1 cellular context compared by ENCODE assay signal in the genomic region with DNA sequence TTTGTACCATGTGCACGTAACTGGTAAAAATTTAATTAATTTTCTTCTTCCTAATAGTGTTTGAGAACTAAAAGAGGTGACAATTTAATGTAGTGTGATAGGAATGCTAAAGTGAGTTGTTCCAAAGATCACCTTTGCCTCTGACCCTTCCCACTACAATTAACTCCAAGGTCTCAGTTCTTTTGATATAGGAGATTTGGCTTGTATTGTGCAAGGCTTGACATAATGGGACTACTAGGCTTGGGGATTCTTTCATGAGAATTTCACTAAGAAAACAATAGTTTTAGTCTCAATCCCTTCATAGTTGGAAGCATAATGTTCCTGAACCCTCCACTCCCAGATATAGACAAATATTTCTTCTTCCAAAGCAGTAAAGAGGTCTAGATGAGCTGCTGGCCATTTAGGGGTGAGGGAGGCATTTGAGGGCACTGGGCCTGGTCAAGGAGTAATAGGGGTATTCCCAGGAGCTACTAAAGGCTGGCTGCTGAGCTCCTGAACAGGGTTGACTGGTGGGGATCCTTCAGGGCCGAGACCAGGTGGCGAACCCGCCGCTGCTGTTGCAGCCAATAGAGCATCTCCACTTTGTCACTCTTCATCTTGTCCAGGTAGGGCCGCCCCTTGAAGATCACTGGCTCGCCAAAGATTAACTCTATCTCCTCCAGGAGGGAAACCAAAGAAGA.
TF ChIP-seq lines count a peak whose summit lies in the region.

No MANE protein-coding gene starts in this region.

TF ChIP-seq in HepG2, 621 proteins besides CTCF, POLR2A, EP300 and RAD21 (continues in another document):
- TF ChIP-seq KDM1A (CRISPR knock-in tag; IDR thresholded peaks at IDR 0.05) (no peak), CEBPB (IDR thresholded peaks at IDR 0.05; ENCODE audit: borderline replicate concordance, low read depth, low read length) (peak; percentile 63; the same call in 1 of the 2 replicates), ZFX (CRISPR knock-in tag; IDR thresholded peaks at IDR 0.05; ENCODE audit: low read depth) (no peak), SATB2 (CRISPR knock-in tag; IDR thresholded peaks at IDR 0.05) (no peak), RCOR2 (CRISPR knock-in tag; IDR thresholded peaks at IDR 0.05) (no peak), ZNF614 (CRISPR knock-in tag; IDR thresholded peaks at IDR 0.05; ENCODE audit: borderline replicate concordance) (0 out of 2 replicates have a peak, but pooled peaks have one; percentile 17), ETV6 (CRISPR knock-in tag; conservative IDR thresholded peaks at IDR 0.05) (no peak), ZBTB42 (CRISPR knock-in tag; IDR thresholded peaks at IDR 0.05) (no peak), FOXC1 (CRISPR knock-in tag; IDR thresholded peaks at IDR 0.05; ENCODE audit: borderline replicate concordance) (no peak), BCL6 (CRISPR knock-in tag; IDR thresholded peaks at IDR 0.05) (0 out of 2 replicates have a peak, but pooled peaks have one; percentile 44), ZSCAN21 (CRISPR knock-in tag; IDR thresholded peaks at IDR 0.05; ENCODE audit: borderline replicate concordance) (no peak), ZNF652 (CRISPR knock-in tag; IDR thresholded peaks at IDR 0.05; ENCODE audit: borderline replicate concordance, low read depth) (0 out of 2 replicates have a peak, but pooled peaks have one; percentile 15), GATAD2A (CRISPR knock-in tag; IDR thresholded peaks at IDR 0.05) (0 out of 2 replicates have a peak, but pooled peaks have one; percentile 16), AGO2 (optimal IDR thresholded peaks at IDR 0.05; ENCODE audit: low read depth, low read length) (no peak), HDAC6 (IDR thresholded peaks at IDR 0.05; ENCODE audit: low read depth, low read length) (no peak), TCF7L2 (IDR thresholded peaks at IDR 0.05; ENCODE audit: low read depth, low read length) (no peak), FOXP1 (IDR thresholded peaks at IDR 0.05) (no peak), FOXP1 (CRISPR knock-in tag; IDR thresholded peaks at IDR 0.05) (no peak), CEBPG (CRISPR knock-in tag; IDR thresholded peaks at IDR 0.05) (peak; percentile 79), SMAD9 (CRISPR knock-in tag; IDR thresholded peaks at IDR 0.05) (no peak), JARID2 (CRISPR knock-in tag; IDR thresholded peaks at IDR 0.05; ENCODE audit: insufficient replicate concordance) (no peak), HDAC2 (CRISPR knock-in tag; IDR thresholded peaks at IDR 0.05) (peak; percentile 28; the same call in 1 of the 2 replicates), NR2F6 (IDR thresholded peaks at IDR 0.05) (peak; percentile 62), NR2F6 (CRISPR knock-in tag; IDR thresholded peaks at IDR 0.05) (peak; percentile 62), SIX4 (CRISPR knock-in tag; IDR thresholded peaks at IDR 0.05) (peak; percentile 82), ZFP36 (IDR thresholded peaks at IDR 0.05; ENCODE audit: borderline replicate concordance, low read depth, low read length, partially characterized antibody) (no peak), ZNF326 (CRISPR knock-in tag; IDR thresholded peaks at IDR 0.05; ENCODE audit: borderline replicate concordance) (no peak), ZNF775 (CRISPR knock-in tag; IDR thresholded peaks at IDR 0.05; ENCODE audit: borderline replicate concordance) (no peak), PPARG (CRISPR knock-in tag; conservative IDR thresholded peaks at IDR 0.05) (0 out of 2 replicates have a peak, but pooled peaks have one; percentile 32), ZBTB38 (CRISPR knock-in tag; IDR thresholded peaks at IDR 0.05) (0 out of 2 replicates have a peak, but pooled peaks have one; percentile 20)
- TF ChIP-seq, protein P1, sequence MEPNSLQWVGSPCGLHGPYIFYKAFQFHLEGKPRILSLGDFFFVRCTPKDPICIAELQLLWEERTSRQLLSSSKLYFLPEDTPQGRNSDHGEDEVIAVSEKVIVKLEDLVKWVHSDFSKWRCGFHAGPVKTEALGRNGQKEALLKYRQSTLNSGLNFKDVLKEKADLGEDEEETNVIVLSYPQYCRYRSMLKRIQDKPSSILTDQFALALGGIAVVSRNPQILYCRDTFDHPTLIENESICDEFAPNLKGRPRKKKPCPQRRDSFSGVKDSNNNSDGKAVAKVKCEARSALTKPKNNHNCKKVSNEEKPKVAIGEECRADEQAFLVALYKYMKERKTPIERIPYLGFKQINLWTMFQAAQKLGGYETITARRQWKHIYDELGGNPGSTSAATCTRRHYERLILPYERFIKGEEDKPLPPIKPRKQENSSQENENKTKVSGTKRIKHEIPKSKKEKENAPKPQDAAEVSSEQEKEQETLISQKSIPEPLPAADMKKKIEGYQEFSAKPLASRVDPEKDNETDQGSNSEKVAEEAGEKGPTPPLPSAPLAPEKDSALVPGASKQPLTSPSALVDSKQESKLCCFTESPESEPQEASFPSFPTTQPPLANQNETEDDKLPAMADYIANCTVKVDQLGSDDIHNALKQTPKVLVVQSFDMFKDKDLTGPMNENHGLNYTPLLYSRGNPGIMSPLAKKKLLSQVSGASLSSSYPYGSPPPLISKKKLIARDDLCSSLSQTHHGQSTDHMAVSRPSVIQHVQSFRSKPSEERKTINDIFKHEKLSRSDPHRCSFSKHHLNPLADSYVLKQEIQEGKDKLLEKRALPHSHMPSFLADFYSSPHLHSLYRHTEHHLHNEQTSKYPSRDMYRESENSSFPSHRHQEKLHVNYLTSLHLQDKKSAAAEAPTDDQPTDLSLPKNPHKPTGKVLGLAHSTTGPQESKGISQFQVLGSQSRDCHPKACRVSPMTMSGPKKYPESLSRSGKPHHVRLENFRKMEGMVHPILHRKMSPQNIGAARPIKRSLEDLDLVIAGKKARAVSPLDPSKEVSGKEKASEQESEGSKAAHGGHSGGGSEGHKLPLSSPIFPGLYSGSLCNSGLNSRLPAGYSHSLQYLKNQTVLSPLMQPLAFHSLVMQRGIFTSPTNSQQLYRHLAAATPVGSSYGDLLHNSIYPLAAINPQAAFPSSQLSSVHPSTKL (CRISPR knock-in tag; IDR thresholded peaks at IDR 0.05): peak; percentile 47; the same call in 1 of the 2 replicates
- TF ChIP-seq, protein P2, sequence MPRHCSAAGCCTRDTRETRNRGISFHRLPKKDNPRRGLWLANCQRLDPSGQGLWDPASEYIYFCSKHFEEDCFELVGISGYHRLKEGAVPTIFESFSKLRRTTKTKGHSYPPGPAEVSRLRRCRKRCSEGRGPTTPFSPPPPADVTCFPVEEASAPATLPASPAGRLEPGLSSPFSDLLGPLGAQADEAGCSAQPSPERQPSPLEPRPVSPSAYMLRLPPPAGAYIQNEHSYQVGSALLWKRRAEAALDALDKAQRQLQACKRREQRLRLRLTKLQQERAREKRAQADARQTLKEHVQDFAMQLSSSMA (CRISPR knock-in tag; IDR thresholded peaks at IDR 0.05): no peak
- TF ChIP-seq, protein P3, sequence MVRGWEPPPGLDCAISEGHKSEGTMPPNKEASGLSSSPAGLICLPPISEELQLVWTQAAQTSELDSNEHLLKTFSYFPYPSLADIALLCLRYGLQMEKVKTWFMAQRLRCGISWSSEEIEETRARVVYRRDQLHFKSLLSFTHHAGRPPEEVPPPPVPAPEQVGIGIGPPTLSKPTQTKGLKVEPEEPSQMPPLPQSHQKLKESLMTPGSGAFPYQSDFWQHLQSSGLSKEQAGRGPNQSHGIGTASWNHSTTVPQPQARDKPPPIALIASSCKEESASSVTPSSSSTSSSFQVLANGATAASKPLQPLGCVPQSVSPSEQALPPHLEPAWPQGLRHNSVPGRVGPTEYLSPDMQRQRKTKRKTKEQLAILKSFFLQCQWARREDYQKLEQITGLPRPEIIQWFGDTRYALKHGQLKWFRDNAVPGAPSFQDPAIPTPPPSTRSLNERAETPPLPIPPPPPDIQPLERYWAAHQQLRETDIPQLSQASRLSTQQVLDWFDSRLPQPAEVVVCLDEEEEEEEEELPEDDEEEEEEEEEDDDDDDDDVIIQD (CRISPR knock-in tag; IDR thresholded peaks at IDR 0.05; ENCODE audit: low read depth): no peak
- TF ChIP-seq, protein P4, sequence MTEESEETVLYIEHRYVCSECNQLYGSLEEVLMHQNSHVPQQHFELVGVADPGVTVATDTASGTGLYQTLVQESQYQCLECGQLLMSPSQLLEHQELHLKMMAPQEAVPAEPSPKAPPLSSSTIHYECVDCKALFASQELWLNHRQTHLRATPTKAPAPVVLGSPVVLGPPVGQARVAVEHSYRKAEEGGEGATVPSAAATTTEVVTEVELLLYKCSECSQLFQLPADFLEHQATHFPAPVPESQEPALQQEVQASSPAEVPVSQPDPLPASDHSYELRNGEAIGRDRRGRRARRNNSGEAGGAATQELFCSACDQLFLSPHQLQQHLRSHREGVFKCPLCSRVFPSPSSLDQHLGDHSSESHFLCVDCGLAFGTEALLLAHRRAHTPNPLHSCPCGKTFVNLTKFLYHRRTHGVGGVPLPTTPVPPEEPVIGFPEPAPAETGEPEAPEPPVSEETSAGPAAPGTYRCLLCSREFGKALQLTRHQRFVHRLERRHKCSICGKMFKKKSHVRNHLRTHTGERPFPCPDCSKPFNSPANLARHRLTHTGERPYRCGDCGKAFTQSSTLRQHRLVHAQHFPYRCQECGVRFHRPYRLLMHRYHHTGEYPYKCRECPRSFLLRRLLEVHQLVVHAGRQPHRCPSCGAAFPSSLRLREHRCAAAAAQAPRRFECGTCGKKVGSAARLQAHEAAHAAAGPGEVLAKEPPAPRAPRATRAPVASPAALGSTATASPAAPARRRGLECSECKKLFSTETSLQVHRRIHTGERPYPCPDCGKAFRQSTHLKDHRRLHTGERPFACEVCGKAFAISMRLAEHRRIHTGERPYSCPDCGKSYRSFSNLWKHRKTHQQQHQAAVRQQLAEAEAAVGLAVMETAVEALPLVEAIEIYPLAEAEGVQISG (CRISPR knock-in tag; IDR thresholded peaks at IDR 0.05): 0 out of 2 replicates have a peak, but pooled peaks have one; percentile 3
- TF ChIP-seq, protein P5, sequence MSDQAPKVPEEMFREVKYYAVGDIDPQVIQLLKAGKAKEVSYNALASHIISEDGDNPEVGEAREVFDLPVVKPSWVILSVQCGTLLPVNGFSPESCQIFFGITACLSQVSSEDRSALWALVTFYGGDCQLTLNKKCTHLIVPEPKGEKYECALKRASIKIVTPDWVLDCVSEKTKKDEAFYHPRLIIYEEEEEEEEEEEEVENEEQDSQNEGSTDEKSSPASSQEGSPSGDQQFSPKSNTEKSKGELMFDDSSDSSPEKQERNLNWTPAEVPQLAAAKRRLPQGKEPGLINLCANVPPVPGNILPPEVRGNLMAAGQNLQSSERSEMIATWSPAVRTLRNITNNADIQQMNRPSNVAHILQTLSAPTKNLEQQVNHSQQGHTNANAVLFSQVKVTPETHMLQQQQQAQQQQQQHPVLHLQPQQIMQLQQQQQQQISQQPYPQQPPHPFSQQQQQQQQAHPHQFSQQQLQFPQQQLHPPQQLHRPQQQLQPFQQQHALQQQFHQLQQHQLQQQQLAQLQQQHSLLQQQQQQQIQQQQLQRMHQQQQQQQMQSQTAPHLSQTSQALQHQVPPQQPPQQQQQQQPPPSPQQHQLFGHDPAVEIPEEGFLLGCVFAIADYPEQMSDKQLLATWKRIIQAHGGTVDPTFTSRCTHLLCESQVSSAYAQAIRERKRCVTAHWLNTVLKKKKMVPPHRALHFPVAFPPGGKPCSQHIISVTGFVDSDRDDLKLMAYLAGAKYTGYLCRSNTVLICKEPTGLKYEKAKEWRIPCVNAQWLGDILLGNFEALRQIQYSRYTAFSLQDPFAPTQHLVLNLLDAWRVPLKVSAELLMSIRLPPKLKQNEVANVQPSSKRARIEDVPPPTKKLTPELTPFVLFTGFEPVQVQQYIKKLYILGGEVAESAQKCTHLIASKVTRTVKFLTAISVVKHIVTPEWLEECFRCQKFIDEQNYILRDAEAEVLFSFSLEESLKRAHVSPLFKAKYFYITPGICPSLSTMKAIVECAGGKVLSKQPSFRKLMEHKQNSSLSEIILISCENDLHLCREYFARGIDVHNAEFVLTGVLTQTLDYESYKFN (CRISPR knock-in tag; conservative IDR thresholded peaks at IDR 0.05): peak; percentile 36; the same call in 1 of the 2 replicates
- TF ChIP-seq, protein P6, sequence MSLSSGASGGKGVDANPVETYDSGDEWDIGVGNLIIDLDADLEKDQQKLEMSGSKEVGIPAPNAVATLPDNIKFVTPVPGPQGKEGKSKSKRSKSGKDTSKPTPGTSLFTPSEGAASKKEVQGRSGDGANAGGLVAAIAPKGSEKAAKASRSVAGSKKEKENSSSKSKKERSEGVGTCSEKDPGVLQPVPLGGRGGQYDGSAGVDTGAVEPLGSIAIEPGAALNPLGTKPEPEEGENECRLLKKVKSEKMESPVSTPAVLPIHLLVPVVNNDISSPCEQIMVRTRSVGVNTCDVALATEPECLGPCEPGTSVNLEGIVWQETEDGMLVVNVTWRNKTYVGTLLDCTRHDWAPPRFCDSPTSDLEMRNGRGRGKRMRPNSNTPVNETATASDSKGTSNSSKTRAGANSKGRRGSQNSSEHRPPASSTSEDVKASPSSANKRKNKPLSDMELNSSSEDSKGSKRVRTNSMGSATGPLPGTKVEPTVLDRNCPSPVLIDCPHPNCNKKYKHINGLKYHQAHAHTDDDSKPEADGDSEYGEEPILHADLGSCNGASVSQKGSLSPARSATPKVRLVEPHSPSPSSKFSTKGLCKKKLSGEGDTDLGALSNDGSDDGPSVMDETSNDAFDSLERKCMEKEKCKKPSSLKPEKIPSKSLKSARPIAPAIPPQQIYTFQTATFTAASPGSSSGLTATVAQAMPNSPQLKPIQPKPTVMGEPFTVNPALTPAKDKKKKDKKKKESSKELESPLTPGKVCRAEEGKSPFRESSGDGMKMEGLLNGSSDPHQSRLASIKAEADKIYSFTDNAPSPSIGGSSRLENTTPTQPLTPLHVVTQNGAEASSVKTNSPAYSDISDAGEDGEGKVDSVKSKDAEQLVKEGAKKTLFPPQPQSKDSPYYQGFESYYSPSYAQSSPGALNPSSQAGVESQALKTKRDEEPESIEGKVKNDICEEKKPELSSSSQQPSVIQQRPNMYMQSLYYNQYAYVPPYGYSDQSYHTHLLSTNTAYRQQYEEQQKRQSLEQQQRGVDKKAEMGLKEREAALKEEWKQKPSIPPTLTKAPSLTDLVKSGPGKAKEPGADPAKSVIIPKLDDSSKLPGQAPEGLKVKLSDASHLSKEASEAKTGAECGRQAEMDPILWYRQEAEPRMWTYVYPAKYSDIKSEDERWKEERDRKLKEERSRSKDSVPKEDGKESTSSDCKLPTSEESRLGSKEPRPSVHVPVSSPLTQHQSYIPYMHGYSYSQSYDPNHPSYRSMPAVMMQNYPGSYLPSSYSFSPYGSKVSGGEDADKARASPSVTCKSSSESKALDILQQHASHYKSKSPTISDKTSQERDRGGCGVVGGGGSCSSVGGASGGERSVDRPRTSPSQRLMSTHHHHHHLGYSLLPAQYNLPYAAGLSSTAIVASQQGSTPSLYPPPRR (CRISPR knock-in tag; IDR thresholded peaks at IDR 0.05; ENCODE audit: borderline replicate concordance): no peak
